Comparison of ENCODE assay signal across 13 cellular contexts in genomic region chr5:72540759-72541438, GRCh38. TPM values are rescaled to one million over a fixed set of nuclear protein-coding genes. Genes with fewer than 3 reads are reported as not detected.
"Had no signal": no experiment of that assay in that cellular context is flagged by ENCODE, and none has a peak within 500 bp of the region (broad histone marks: within the 10 kb centered on the region; RNA-seq: fewer than 3 reads in every experiment).

No MANE protein-coding gene starts in this region.

- DNase-seq: activated T-cell treated with anti-CD3 and anti-CD28 coated beads, Interleukin-2, amount 50 U/mL, for 1 hour; amniotic stem cell; colonic mucosa; effector CD4-positive, alpha-beta T cell; left cardiac atrium; lower lobe of right lung; naive thymus-derived CD8-positive, alpha-beta T cell; stimulated activated CD4-positive, alpha-beta T cell treated with anti-CD3 and anti-CD28 coated beads, Interleukin-4, amount 100 ng/mL, for 4 hours; stomach; thyroid gland had no signal

- H3K4me3 ChIP-seq: colonic mucosa, lower lobe of right lung, stomach, thyroid gland had no signal

- H3K4me1 Mint-ChIP-seq: naive thymus-derived CD8-positive, alpha-beta T cell had no signal

- ATAC-seq: activated CD4-positive, CD25-positive, alpha-beta regulatory T cell treated with anti-CD3 and anti-CD28 coated beads, Interleukin-2, amount 50 U/mL, for 24 hours; activated naive CD4-positive, alpha-beta T cell treated with anti-CD3 and anti-CD28 coated beads, Interleukin-2, amount 50 U/mL, for 72 hours; lower lobe of right lung; naive thymus-derived CD8-positive, alpha-beta T cell had no signal

- H3K36me3 ChIP-seq: colonic mucosa, lower lobe of right lung, stomach, thyroid gland had no signal

- H3K4me1 ChIP-seq: colonic mucosa, lower lobe of right lung, stomach had no signal

- H3K27ac Mint-ChIP-seq: activated naive CD4-positive, alpha-beta T cell treated with anti-CD3 and anti-CD28 coated beads, Interleukin-2, amount 50 U/mL, for 72 hours; naive thymus-derived CD8-positive, alpha-beta T cell had no signal

- H3K9me3 ChIP-seq: colonic mucosa, thyroid gland had no signal

- H3K27me3 ChIP-seq: colonic mucosa, stomach, thyroid gland had no signal

- H3K27ac ChIP-seq: colonic mucosa, lower lobe of right lung, stomach, thyroid gland had no signal

- H3K36me3 Mint-ChIP-seq: naive thymus-derived CD8-positive, alpha-beta T cell had no signal

RNA-seq across cellular contexts. Expression of gene ZNF366, which starts 33.7 kb away (rescaled TPM):
- total RNA-seq: activated naive CD4-positive, alpha-beta T cell treated with anti-CD3 and anti-CD28 coated beads, Interleukin-2, amount 50 U/mL, for 72 hours; naive thymus-derived CD8-positive, alpha-beta T cell; T-helper 2 cell treated with Interferon-gamma antibody and Interleukin-4, amounts not matched to agents 100 ng/mL and 5 ng/mL, for 36 hours had no signal
- polyA plus RNA-seq: naive thymus-derived CD8-positive, alpha-beta T cell had no signal
